19 cellular contexts compared by ENCODE assay signal in the genomic region with DNA sequence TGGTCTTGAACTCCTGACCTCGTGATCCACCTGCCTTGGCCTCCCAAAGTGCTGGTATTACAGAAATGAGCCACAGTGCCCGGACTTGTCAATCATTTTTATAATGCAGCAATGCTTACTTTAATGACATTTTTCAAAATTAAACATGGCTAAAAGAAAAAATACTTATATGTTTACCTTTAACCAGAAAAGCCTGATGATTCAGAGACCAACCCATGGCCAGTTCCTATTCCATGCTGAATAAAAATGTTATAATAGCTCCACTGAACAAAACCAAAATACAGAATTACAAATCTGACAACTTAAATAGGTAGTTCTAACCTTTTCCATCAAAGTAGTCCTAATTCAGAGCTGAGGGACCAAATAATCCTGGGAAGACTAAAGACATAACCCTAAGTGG. TPM values are rescaled to one million over a fixed set of nuclear protein-coding genes. Genes with fewer than 3 reads are reported as not detected.
DNase-seq lines count a peak whose midpoint lies in the region; ATAC-seq and TF ChIP-seq lines count a peak whose summit lies in the region.
"Had no signal": no experiment of that assay in that cellular context is flagged by ENCODE, and none has a peak within 500 bp of the region (broad histone marks: within the 10 kb centered on the region; RNA-seq: fewer than 3 reads in every experiment).

No MANE protein-coding gene starts in this region.

- H3K56ac ChIP-seq in IMR-90 (ENCODE audit: extremely low read depth, insufficient read depth, low read length) = no peak overlapping the region

- no peak overlapping the region for H2AK9ac ChIP-seq in IMR-90 (replicated peaks; ENCODE audit: low read depth, low read length, poor library complexity)

- H3K4ac ChIP-seq in IMR-90 (ENCODE audit: low read depth, low read length) = no peak overlapping the region

- H2BK5ac ChIP-seq in IMR-90 (ENCODE audit: low read depth, low read length, poor library complexity, severe bottlenecking) = no peak overlapping the region

- no peak overlapping the region for H4K8ac ChIP-seq in IMR-90 (ENCODE audit: low read depth in 2 of 2, low read length in 2 of 2)

- no peak for TF ChIP-seq CTCF in IMR-90 (conservative IDR thresholded peaks at IDR 0.05; ENCODE audit: low read depth, low read length)
- TF ChIP-seq CTCF in osteoblast (IDR thresholded peaks at IDR 0.05; ENCODE audit: extremely low read depth, low read depth, low read length) = no peak
- no peak for TF ChIP-seq CTCF in gastrocnemius medialis (IDR thresholded peaks at IDR 0.05 in 4 of 5, conservative IDR thresholded peaks at IDR 0.05 in 1 of 5)

- peaks cover 15 to 48% of the 10 kb centered on the region in 2 experiments; a peak in 3 of 4 replicates for H3K79me1 ChIP-seq in IMR-90 (ENCODE audit: low read depth in 1 of 2, low read length in 2 of 2)

- no peak overlapping the region for H3K18ac ChIP-seq in IMR-90 (ENCODE audit: low read depth, low read length)

- peak; percentile 25 for DNase-seq in IMR-90
- no peak for DNase-seq in osteoblast (ENCODE audit: insufficient read length, low spot score, missing footprints)
- no peak for DNase-seq in gastrocnemius medialis
- no peak for DNase-seq in glomerular visceral epithelial cell (ENCODE audit: extremely low spot score)
- DNase-seq in AML-193 (lab: John Stamatoyannopoulos, UW) = no peak
- DNase-seq in RKO (ENCODE audit: low spot score) = no peak
- DNase-seq: BE2C; CD4-positive, alpha-beta T cell; CD8-positive, alpha-beta memory T cell; DMS 273 treated with DMSO at 0.1 percent for 48 hours; DMS79; EL; GDM1; GM23248; H7; HCEC 1CT had no signal

- no peak for TF ChIP-seq POLR2A in IMR-90 (IDR thresholded peaks at IDR 0.05; ENCODE audit: low read depth, low read length)
- TF ChIP-seq POLR2A in gastrocnemius medialis (IDR thresholded peaks at IDR 0.05) = no peak

- no TSS peak for BruUV-seq in IMR-90 (replicated peaks; lab: Mats Ljungman, UMichigan)

- no peak overlapping the region for H4K5ac ChIP-seq in IMR-90 (ENCODE audit: low read depth, low read length)

- H3K14ac ChIP-seq in IMR-90 (replicated peaks; ENCODE audit: low read depth, low read length) = no peak overlapping the region

- no peak overlapping the region for H3K9ac ChIP-seq in IMR-90 (ENCODE audit: low read depth, low read length)
- H3K9ac ChIP-seq: BLaER1 treated with 17β-estradiol and CSF1 and Interleukin-3, amounts not matched to agents 10 nM and 100 nM; GM23248 had no signal

- H4K20me1 ChIP-seq in IMR-90 (ENCODE audit: insufficient read depth, low read length) = no peaks in the 10 kb centered on the region
- no peaks in the 10 kb centered on the region for H4K20me1 ChIP-seq in osteoblast (ENCODE audit: insufficient read depth, low read length)
- H4K20me1 ChIP-seq: BLaER1 treated with 17β-estradiol and CSF1 and Interleukin-3, amounts not matched to agents 10 nM and 100 nM had no signal

- H2AFZ ChIP-seq in IMR-90 (replicated peaks; ENCODE audit: low read length, poor library complexity) (no peak overlapping the region), osteoblast (ENCODE audit: low read length) (peak overlapping the region; percentile 20)
- H2AFZ ChIP-seq: GM23248 had no signal

- H3K27ac ChIP-seq in IMR-90 (ENCODE audit: insufficient read depth, low read length) (no peak overlapping the region), osteoblast (ENCODE audit: low read depth, low read length) (no peak overlapping the region), gastrocnemius medialis (peak overlapping the region; percentile 72 to 85 (median 80))
- H3K27ac ChIP-seq: 22Rv1; BLaER1 treated with 17β-estradiol and CSF1 and Interleukin-3, amounts not matched to agents 10 nM and 100 nM; GM23248 had no signal

- no peak overlapping the region for H2BK20ac ChIP-seq in IMR-90 (ENCODE audit: low read depth, low read length)

- in situ Hi-C loops in IMR-90 (cut with MboI; ENCODE audit: low sequenced_read_pairs) (no loop called here), gastrocnemius medialis (cut with MboI; ENCODE audit: low sequenced_read_pairs in 4 of 4) (no loop called here)

- no peak overlapping the region for H2BK15ac ChIP-seq in IMR-90 (ENCODE audit: low read depth, low read length)

- peaks cover 2% of the 10 kb centered on the region for H3K4me1 ChIP-seq in IMR-90 (ENCODE audit: control insufficient read depth, insufficient read depth, low read length)
- H3K4me1 ChIP-seq in osteoblast (ENCODE audit: insufficient read depth, low read length) = peaks cover 39% of the 10 kb centered on the region
- H3K4me1 ChIP-seq in gastrocnemius medialis = peaks cover 46 to 58% of the 10 kb centered on the region in 2 donors
- H3K4me1 ChIP-seq: BE2C had no signal

- no peak overlapping the region for H4K91ac ChIP-seq in IMR-90 (ENCODE audit: insufficient read depth, low read depth, low read length)

- H3K9me1 ChIP-seq in IMR-90 (ENCODE audit: insufficient read depth, low read length) = peaks cover 7% of the 10 kb centered on the region

- H3K36me3 ChIP-seq in IMR-90 (ENCODE audit: control insufficient read depth, insufficient read depth, low read length) (no peaks in the 10 kb centered on the region), osteoblast (ENCODE audit: insufficient read depth, low read length) (no peaks in the 10 kb centered on the region), gastrocnemius medialis (no peaks in the 10 kb centered on the region)
- H3K36me3 ChIP-seq: BE2C; BLaER1 treated with 17β-estradiol and CSF1 and Interleukin-3, amounts not matched to agents 10 nM and 100 nM had no signal

- dilution Hi-C loops in IMR-90 (cut with HindIII; ENCODE audit: low sequenced_read_pairs, unreplicated experiment) = no loop called here

- intact Hi-C loops in IMR-90 (cut with micrococcal nuclease) = no loop called here
- intact Hi-C loops in gastrocnemius medialis (cut with DNase I; ENCODE audit: low total_unique reads) = no loop called here

- WGBS in IMR-90 (ENCODE audit: extremely low coverage in 2 of 2, insufficient read length in 1 of 2), 2 experiments = no CpG with 5 or more reads among the region's 2 CpGs

- no peak overlapping the region for H3K23ac ChIP-seq in IMR-90 (ENCODE audit: low read depth, low read length)

- H3K27me3 ChIP-seq in IMR-90 (ENCODE audit: control insufficient read depth, insufficient read depth, low read length) (no peaks in the 10 kb centered on the region), osteoblast (ENCODE audit: insufficient read depth, low read length) (no peaks in the 10 kb centered on the region), gastrocnemius medialis (no peaks in the 10 kb centered on the region)
- H3K27me3 ChIP-seq: BE2C; BLaER1 treated with 17β-estradiol and CSF1 and Interleukin-3, amounts not matched to agents 10 nM and 100 nM had no signal

- no peak overlapping the region for H2AK5ac ChIP-seq in IMR-90 (ENCODE audit: low read depth, low read length)

- H3K9me3 ChIP-seq in IMR-90 (ENCODE audit: control insufficient read depth, insufficient read depth, low read length) = no peaks in the 10 kb centered on the region
- no peaks in the 10 kb centered on the region for H3K9me3 ChIP-seq in osteoblast (ENCODE audit: low read depth, low read length)
- H3K9me3 ChIP-seq in gastrocnemius medialis = no peaks in the 10 kb centered on the region
- H3K9me3 ChIP-seq: BE2C had no signal

- POLR2A ChIA-PET in IMR-90 (lab: Charles Lee; ENCODE audit: unreplicated experiment) = interaction anchor here (0.7 kb wide), 1 partner anchor 13 kb away, joined by 3 read pairs; no protein-coding TSS in a partner anchor

- no peak overlapping the region for H3K4me2 ChIP-seq in IMR-90 (ENCODE audit: low read depth, low read length)
- H3K4me2 ChIP-seq in osteoblast (ENCODE audit: insufficient read depth, low read length) = no peak overlapping the region
- H3K4me2 ChIP-seq: BLaER1 treated with 17β-estradiol and CSF1 and Interleukin-3, amounts not matched to agents 10 nM and 100 nM had no signal

- H3K4me3 ChIP-seq in IMR-90 (ENCODE audit: insufficient read depth, low read depth, low read length) (no peak overlapping the region), osteoblast (ENCODE audit: insufficient read depth, low read length) (no peak overlapping the region), gastrocnemius medialis (no peak overlapping the region)
- H3K4me3 ChIP-seq: BLaER1 treated with 17β-estradiol and CSF1 and Interleukin-3, amounts not matched to agents 10 nM and 100 nM; GM12878; GM23248 had no signal

- no peak for ATAC-seq in IMR-90 (ENCODE audit: low read depth)
- ATAC-seq in gastrocnemius medialis = no peak
- ATAC-seq: GM12878 had no signal

- no peak for TF ChIP-seq RAD21 in IMR-90 (IDR thresholded peaks at IDR 0.05; ENCODE audit: low read length)

- no peak overlapping the region for H2BK120ac ChIP-seq in IMR-90 (ENCODE audit: low read depth, low read length)

- H3K79me2 ChIP-seq in osteoblast (ENCODE audit: insufficient read depth, low read length) = peaks cover 4% of the 10 kb centered on the region

- CTCF ChIA-PET in IMR-90 (lab: Yijun Ruan, JAX) = interaction anchor here (0.5 to 0.6 kb wide), 2 partner anchors 291 to 538 kb away, joined by 3 read pairs; no protein-coding TSS in a partner anchor

TF ChIP-seq in IMR-90, 13 proteins besides CTCF, POLR2A, EP300 and RAD21:
- TF ChIP-seq CHD1 (IDR thresholded peaks at IDR 0.05; ENCODE audit: low read depth, low read length) = no peak
- no peak for TF ChIP-seq FOS (IDR thresholded peaks at IDR 0.05; ENCODE audit: low read depth, low read length)
- no peak for TF ChIP-seq BHLHE40 (IDR thresholded peaks at IDR 0.05; ENCODE audit: low read depth, low read length)
- TF ChIP-seq, protein P1, sequence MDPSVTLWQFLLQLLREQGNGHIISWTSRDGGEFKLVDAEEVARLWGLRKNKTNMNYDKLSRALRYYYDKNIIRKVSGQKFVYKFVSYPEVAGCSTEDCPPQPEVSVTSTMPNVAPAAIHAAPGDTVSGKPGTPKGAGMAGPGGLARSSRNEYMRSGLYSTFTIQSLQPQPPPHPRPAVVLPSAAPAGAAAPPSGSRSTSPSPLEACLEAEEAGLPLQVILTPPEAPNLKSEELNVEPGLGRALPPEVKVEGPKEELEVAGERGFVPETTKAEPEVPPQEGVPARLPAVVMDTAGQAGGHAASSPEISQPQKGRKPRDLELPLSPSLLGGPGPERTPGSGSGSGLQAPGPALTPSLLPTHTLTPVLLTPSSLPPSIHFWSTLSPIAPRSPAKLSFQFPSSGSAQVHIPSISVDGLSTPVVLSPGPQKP (IDR thresholded peaks at IDR 0.05; ENCODE audit: borderline replicate concordance, low read depth, low read length) = no peak
- TF ChIP-seq MAFK (IDR thresholded peaks at IDR 0.05; ENCODE audit: low read depth, low read length) = no peak
- no peak for TF ChIP-seq MAZ (IDR thresholded peaks at IDR 0.05; ENCODE audit: borderline replicate concordance, low read depth, low read length)
- no peak for TF ChIP-seq NFE2L2 (IDR thresholded peaks at IDR 0.05; ENCODE audit: low read depth, low read length)

RNA-seq across cellular contexts. Expression of a gene that starts 21.6 kb away (rescaled TPM):
- 2.8 and 2.9 TPM in 2 replicates for total RNA-seq in IMR-90 (2012; rRNA removed)
- polyA plus RNA-seq in IMR-90 (2012; rRNA removed) = 1.8 TPM in 2 replicates
- 0.75 and 0.88 TPM in 2 replicates for polyA plus RNA-seq in IMR-90 (2012; cell fraction: cytosol; rRNA removed)
- 1.1 and 4.6 TPM in 2 replicates for polyA plus RNA-seq in IMR-90 (2012; cell fraction: nucleus; rRNA removed; ENCODE audit: low replicate concordance)
- total RNA-seq in osteoblast = 4.3 and 5.0 TPM in 2 replicates
- 10 to 100 TPM; 14.4 to 37.0 (median 26.5) TPM for total RNA-seq in gastrocnemius medialis

Comparison
In these comparisons a context has a peak if more than half of its experiments do, and no peak if none do; other contexts are left out.
1. H3K27ac ChIP-seq: peak in gastrocnemius medialis (4 of 4); none in IMR-90 (single experiment) and osteoblast (single experiment).